32 cellular contexts compared by ENCODE assay signal in the genomic region with DNA sequence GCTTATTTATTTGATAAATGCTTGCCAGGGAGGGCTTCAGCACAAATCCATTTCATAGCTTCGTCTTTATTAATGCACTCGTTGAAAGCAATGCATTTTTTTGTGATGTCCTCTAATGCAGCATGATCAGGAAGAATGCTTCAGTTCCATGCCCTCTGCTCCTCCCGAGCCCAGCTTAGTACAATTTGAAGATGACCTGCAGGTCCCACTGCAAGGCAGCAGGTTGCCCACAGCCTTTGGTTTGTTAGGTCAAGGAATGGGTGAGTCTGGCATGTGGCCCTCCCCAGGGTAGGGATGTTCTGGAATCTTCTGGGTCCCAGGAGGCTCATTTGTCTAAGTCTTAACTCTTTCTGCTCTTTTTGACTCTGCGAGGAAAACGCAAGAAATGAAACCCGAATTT. TPM values are rescaled to one million over a fixed set of nuclear protein-coding genes. Genes with fewer than 3 reads are reported as not detected.
"Had no signal": no experiment of that assay in that cellular context is flagged by ENCODE, and none has a peak within 500 bp of the region (broad histone marks: within the 10 kb centered on the region; RNA-seq: fewer than 3 reads in every experiment).

No MANE protein-coding gene starts in this region.

- DNase-seq: cortex of kidney; effector CD4-positive, alpha-beta T cell; foreskin keratinocyte; heart right ventricle; hippocampal formation; left cardiac atrium; left lung; mesendoderm; midbrain; naive thymus-derived CD8-positive, alpha-beta T cell; nephron progenitor cell; nucleus accumbens; pancreas; retina; right lobe of liver; small intestine; stimulated activated CD4-positive, alpha-beta T cell treated with anti-CD3 and anti-CD28 coated beads, Interleukin-15, amount 100 ng/mL, for 24 hours; stimulated activated CD4-positive, alpha-beta T cell treated with anti-CD3 and anti-CD28 coated beads, Interleukin-2, amount 100 ng/mL, for 48 hours; stimulated activated naive B cell treated with anti-CD40 and anti-IgM and Interleukin-4, amounts not matched to agents 10 μg/mL and 1 μg/mL and 100 μg/mL, for 72 hours had no signal

- H3K27me3 Mint-ChIP-seq: type B pancreatic cell had no signal

- H3K9me3 Mint-ChIP-seq: central memory CD8-positive, alpha-beta T cell; naive thymus-derived CD8-positive, alpha-beta T cell; stimulated activated naive B cell treated with anti-CD40 and anti-IgM and Interleukin-4, amounts not matched to agents 10 μg/mL and 1 μg/mL and 100 μg/mL, for 72 hours; stimulated activated naive CD8-positive, alpha-beta T cell treated with anti-CD3 and anti-CD28 coated beads, Interleukin-15, Interleukin-2, amounts not matched to agents 100 ng/mL and 50 ng/mL, for 24 hours had no signal

- H3K27me3 ChIP-seq: foreskin keratinocyte, gastroesophageal sphincter, left lung, pancreas, right lobe of liver, suprapubic skin had no signal

- H3K27ac Mint-ChIP-seq: naive thymus-derived CD8-positive, alpha-beta T cell; nephron progenitor cell; stimulated activated naive B cell treated with anti-CD40 and anti-IgM and Interleukin-4, amounts not matched to agents 10 μg/mL and 1 μg/mL and 100 μg/mL, for 72 hours; stimulated activated naive CD8-positive, alpha-beta T cell treated with anti-CD3 and anti-CD28 coated beads, Interleukin-15, Interleukin-2, amounts not matched to agents 100 ng/mL and 50 ng/mL, for 24 hours; type B pancreatic cell had no signal

- H3K4me3 Mint-ChIP-seq: central memory CD8-positive, alpha-beta T cell; naive thymus-derived CD8-positive, alpha-beta T cell; nephron progenitor cell; stimulated activated naive B cell treated with anti-CD40 and anti-IgM and Interleukin-4, amounts not matched to agents 10 μg/mL and 1 μg/mL and 100 μg/mL, for 72 hours; stimulated activated naive CD8-positive, alpha-beta T cell treated with anti-CD3 and anti-CD28 coated beads, Interleukin-15, Interleukin-2, amounts not matched to agents 100 ng/mL and 50 ng/mL, for 24 hours; type B pancreatic cell had no signal

- H3K36me3 ChIP-seq: gastroesophageal sphincter, heart right ventricle, left lung, pancreas, right lobe of liver, suprapubic skin had no signal

- H3K36me3 Mint-ChIP-seq: naive thymus-derived CD8-positive, alpha-beta T cell; stimulated activated naive B cell treated with anti-CD40 and anti-IgM and Interleukin-4, amounts not matched to agents 10 μg/mL and 1 μg/mL and 100 μg/mL, for 72 hours; type B pancreatic cell had no signal

- H3K4me3 ChIP-seq: gastroesophageal sphincter, heart right ventricle, left lung, pancreas, right lobe of liver, suprapubic skin had no signal

- H3K4me1 ChIP-seq: foreskin keratinocyte, gastroesophageal sphincter, heart right ventricle, left lung, pancreas, right lobe of liver had no signal

- ATAC-seq: esophagus mucosa; foreskin keratinocyte; gastroesophageal sphincter; heart right ventricle; left cardiac atrium; left lung; naive thymus-derived CD8-positive, alpha-beta T cell; pancreas; right lobe of liver; stimulated activated naive B cell treated with anti-CD40 and anti-IgM and Interleukin-4, amounts not matched to agents 10 μg/mL and 1 μg/mL and 100 μg/mL, for 72 hours had no signal

- H3K9me3 ChIP-seq: gastroesophageal sphincter, heart right ventricle, left lung, pancreas, right lobe of liver, suprapubic skin had no signal

- H3K4me1 Mint-ChIP-seq: central memory CD8-positive, alpha-beta T cell; naive thymus-derived CD8-positive, alpha-beta T cell; stimulated activated naive B cell treated with anti-CD40 and anti-IgM and Interleukin-4, amounts not matched to agents 10 μg/mL and 1 μg/mL and 100 μg/mL, for 72 hours had no signal

- H3K27ac ChIP-seq: epithelial cell of prostate, foreskin keratinocyte, gastroesophageal sphincter, heart right ventricle, left lung, pancreas, right lobe of liver, suprapubic skin had no signal

RNA-seq across cellular contexts. Expression of gene MARCHF10, which starts 49.4 kb away (rescaled TPM):
- total RNA-seq: dermis microvascular lymphatic vessel endothelial cell, esophagus mucosa, foreskin keratinocyte, heart right ventricle, left cardiac atrium, lower leg skin, myocyte, posterior vena cava, pulmonary artery endothelial cell, right lobe of liver, suprapubic skin had no signal
- polyA plus RNA-seq: fibroblast of lung had no signal
